Comparison of ENCODE assay signal across 1 cellular context in genomic region chr7:30906014-30906413, GRCh38.
TF ChIP-seq lines count a peak whose summit lies in the region.

No MANE protein-coding gene starts in this region.

TF ChIP-seq in SK-N-SH treated with all-trans-retinoic acid at 6 μM for 48 hours, 23 proteins besides CTCF, POLR2A, EP300 and RAD21:
- no peak for TF ChIP-seq ZNF70 (CRISPR knock-in tag; IDR thresholded peaks at IDR 0.05)
- no peak for TF ChIP-seq ZFP30 (CRISPR knock-in tag; IDR thresholded peaks at IDR 0.05)
- no peak for TF ChIP-seq ZNF8 (CRISPR knock-in tag; IDR thresholded peaks at IDR 0.05)
- no peak for TF ChIP-seq ESRRG (CRISPR knock-in tag; IDR thresholded peaks at IDR 0.05)
- no peak for TF ChIP-seq GLIS3 (CRISPR knock-in tag; IDR thresholded peaks at IDR 0.05)
- TF ChIP-seq, protein P1, sequence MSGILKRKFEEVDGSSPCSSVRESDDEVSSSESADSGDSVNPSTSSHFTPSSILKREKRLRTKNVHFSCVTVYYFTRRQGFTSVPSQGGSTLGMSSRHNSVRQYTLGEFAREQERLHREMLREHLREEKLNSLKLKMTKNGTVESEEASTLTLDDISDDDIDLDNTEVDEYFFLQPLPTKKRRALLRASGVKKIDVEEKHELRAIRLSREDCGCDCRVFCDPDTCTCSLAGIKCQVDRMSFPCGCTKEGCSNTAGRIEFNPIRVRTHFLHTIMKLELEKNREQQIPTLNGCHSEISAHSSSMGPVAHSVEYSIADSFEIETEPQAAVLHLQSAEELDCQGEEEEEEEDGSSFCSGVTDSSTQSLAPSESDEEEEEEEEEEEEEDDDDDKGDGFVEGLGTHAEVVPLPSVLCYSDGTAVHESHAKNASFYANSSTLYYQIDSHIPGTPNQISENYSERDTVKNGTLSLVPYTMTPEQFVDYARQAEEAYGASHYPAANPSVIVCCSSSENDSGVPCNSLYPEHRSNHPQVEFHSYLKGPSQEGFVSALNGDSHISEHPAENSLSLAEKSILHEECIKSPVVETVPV (CRISPR knock-in tag; IDR thresholded peaks at IDR 0.05): no peak
